Comparison of ENCODE assay signal across 19 cellular contexts in the genomic region with DNA sequence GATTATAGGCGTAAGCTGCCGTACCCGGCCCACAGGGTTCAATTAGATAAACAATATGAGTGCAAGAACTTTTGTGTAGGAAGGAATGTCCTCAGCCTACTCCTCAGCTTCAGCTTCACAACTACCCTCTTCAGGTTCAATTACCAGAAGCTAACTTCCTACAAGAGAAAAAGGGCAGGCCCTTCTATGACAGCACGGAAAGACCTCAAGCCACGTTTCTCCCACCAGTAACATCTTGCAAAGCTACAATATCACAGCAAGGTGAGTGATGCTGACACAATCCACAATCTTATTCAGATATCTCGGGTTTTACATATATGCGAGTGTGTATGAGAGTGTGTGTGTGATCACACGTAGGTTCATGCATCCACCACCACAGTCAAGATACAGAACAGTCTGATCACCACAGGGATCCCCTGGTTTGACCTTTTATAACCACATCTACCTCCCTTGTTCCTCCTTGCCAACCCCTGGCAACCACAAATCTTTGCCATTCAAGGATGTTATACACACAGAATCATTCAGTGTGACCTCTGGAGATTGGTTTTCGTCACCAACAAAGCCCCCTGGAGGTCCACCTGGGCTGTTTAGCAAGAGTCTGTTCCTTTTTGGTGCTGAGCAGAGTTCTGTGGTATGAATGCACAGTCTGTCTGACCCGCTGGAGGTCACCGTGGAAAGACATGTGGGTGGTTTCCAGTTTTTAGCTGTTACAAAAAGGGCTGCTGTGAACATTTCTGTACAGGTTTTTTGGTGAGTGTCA. TPM values are rescaled to one million over a fixed set of nuclear protein-coding genes. Genes with fewer than 3 reads are reported as not detected.
DNase-seq lines count a peak whose midpoint lies in the region; ATAC-seq, FAIRE-seq and TF ChIP-seq lines count a peak whose summit lies in the region.
"Had no signal": no experiment of that assay in that cellular context is flagged by ENCODE, and none has a peak within 500 bp of the region (broad histone marks: within the 10 kb centered on the region; RNA-seq: fewer than 3 reads in every experiment).

No MANE protein-coding gene starts in this region.

- peak; percentile 11 to 19 for ATAC-seq in CD4-positive, CD25-positive, alpha-beta regulatory T cell (ENCODE audit: low read depth in 2 of 2)
- ATAC-seq in GM18870 (IDR thresholded peaks at IDR 0.05; ENCODE audit: unreplicated experiment) = no peak
- no peak for ATAC-seq in HG02798 (IDR thresholded peaks at IDR 0.05; ENCODE audit: poor library complexity, unreplicated experiment)
- ATAC-seq in GM21390 (IDR thresholded peaks at IDR 0.05; ENCODE audit: unreplicated experiment) = no peak
- ATAC-seq: body of pancreas; naive thymus-derived CD4-positive, alpha-beta T cell had no signal

- H3K4me1 Mint-ChIP-seq in CD4-positive, CD25-positive, alpha-beta regulatory T cell = peaks cover 0 to 5% (median 3%) of the 10 kb centered on the region in 4 donors
- peaks cover 2% of the 10 kb centered on the region for H3K4me1 Mint-ChIP-seq in astrocyte (ENCODE audit: low read depth, unreplicated experiment)

- TSS peak; percentile 6 for BruUV-seq in OCI-LY7 (replicated peaks; lab: Mats Ljungman, UMichigan)

- H3K27ac Mint-ChIP-seq in CD4-positive, CD25-positive, alpha-beta regulatory T cell = peak overlapping the region in 2 of 3 donors; percentile 31 to 81
- no peak overlapping the region for H3K27ac Mint-ChIP-seq in astrocyte (ENCODE audit: unreplicated experiment)
- H3K27ac Mint-ChIP-seq: activated B cell treated with CpG ODN at 0.5 μM for 24 hours, progenitor cell of endocrine pancreas had no signal

- no peaks in the 10 kb centered on the region for H3K9me2 ChIP-seq in OCI-LY7 (ENCODE audit: insufficient read depth, low read length)

- no peaks in the 10 kb centered on the region for H3K9me3 Mint-ChIP-seq in CD4-positive, CD25-positive, alpha-beta regulatory T cell
- H3K9me3 Mint-ChIP-seq in astrocyte (ENCODE audit: unreplicated experiment) = no peaks in the 10 kb centered on the region
- H3K9me3 Mint-ChIP-seq: activated B cell treated with CpG ODN at 0.5 μM for 24 hours; naive thymus-derived CD4-positive, alpha-beta T cell had no signal

- FAIRE-seq in astrocyte (lab: Jason Lieb, UNC) = no peak

- H2AFZ ChIP-seq in OCI-LY7 (ENCODE audit: low read length) (no peak overlapping the region), astrocyte (ENCODE audit: low read depth, low read length) (no peak overlapping the region)

- H3K79me2 ChIP-seq in OCI-LY7 (ENCODE audit: insufficient read depth, low read depth, low read length) (no peaks in the 10 kb centered on the region), astrocyte (ENCODE audit: insufficient read depth, low read length) (peaks cover 5% of the 10 kb centered on the region)

- POLR2A ChIA-PET in OCI-LY7 (lab: Charles Lee) = no interaction called here

- CTCF ChIA-PET in OCI-LY7 (lab: Charles Lee; ENCODE audit: unreplicated experiment) = no interaction called here

- intact Hi-C loops in OCI-LY7 (cut with micrococcal nuclease; ENCODE audit: unreplicated experiment) = no loop called here

- no peak overlapping the region for H3K4me3 ChIP-seq in CD4-positive, CD25-positive, alpha-beta regulatory T cell (ENCODE audit: low read depth, low read length)
- H3K4me3 ChIP-seq in OCI-LY7 (ENCODE audit: low read depth, low read length, poor library complexity, severe bottlenecking) = no peak overlapping the region
- H3K4me3 ChIP-seq in astrocyte (ENCODE audit: insufficient read depth, low read depth, low read length) = no peak overlapping the region
- H3K4me3 ChIP-seq: body of pancreas had no signal

- no peak overlapping the region for H3K9ac ChIP-seq in astrocyte (ENCODE audit: low read length)

- peak in 1 of 3 donors; percentile 6 for DNase-seq in CD4-positive, CD25-positive, alpha-beta regulatory T cell
- no peak for DNase-seq in OCI-LY7 (ENCODE audit: low spot score)
- DNase-seq in astrocyte (ENCODE audit: low read depth) = peak; percentile 23
- peak; percentile 16 to 32 for DNase-seq in stimulated activated CD8-positive, alpha-beta memory T cell treated with anti-CD3 and anti-CD28 coated beads, Interleukin-15, amount 100 ng/mL, for 48 hours (ENCODE audit: low read depth in 2 of 2)
- no peak for DNase-seq in globus pallidus (ENCODE audit: low spot score)
- DNase-seq: activated B cell treated with CpG ODN at 0.5 μM for 24 hours; activated gamma-delta T cell; body of pancreas; GF-D8; HCEC 1CT; mammary epithelial cell; NCI-H1436 treated with DMSO at 0.1 percent for 48 hours; NK-92 treated with Interleukin-12 subunit alpha and Interleukin-12 subunit beta, amount 100 ng/mL, for 24 hours; T-helper 1 cell had no signal

- no peaks in the 10 kb centered on the region for H3K27me3 ChIP-seq in CD4-positive, CD25-positive, alpha-beta regulatory T cell (ENCODE audit: control insufficient read depth, insufficient read depth, low read length)
- H3K27me3 ChIP-seq in astrocyte (ENCODE audit: insufficient read depth, low read length) = no peaks in the 10 kb centered on the region
- H3K27me3 ChIP-seq: body of pancreas had no signal

- TF ChIP-seq CTCF in OCI-LY7 (conservative IDR thresholded peaks at IDR 0.05; ENCODE audit: low read length) (no peak), astrocyte (IDR thresholded peaks at IDR 0.05; ENCODE audit: insufficient read depth, low read depth, low read length) (no peak)

- no peak overlapping the region for H3K4me3 Mint-ChIP-seq in CD4-positive, CD25-positive, alpha-beta regulatory T cell
- no peak overlapping the region for H3K4me3 Mint-ChIP-seq in astrocyte (ENCODE audit: unreplicated experiment)
- H3K4me3 Mint-ChIP-seq: activated B cell treated with CpG ODN at 0.5 μM for 24 hours; naive thymus-derived CD4-positive, alpha-beta T cell had no signal

- H3K9me3 ChIP-seq in CD4-positive, CD25-positive, alpha-beta regulatory T cell (ENCODE audit: control insufficient read depth in 2 of 2, low read length in 2 of 2) = no peaks in the 10 kb centered on the region
- H3K9me3 ChIP-seq in OCI-LY7 (ENCODE audit: low read length) = no peaks in the 10 kb centered on the region
- no peaks in the 10 kb centered on the region for H3K9me3 ChIP-seq in astrocyte (ENCODE audit: insufficient read depth, low read depth, low read length)
- H3K9me3 ChIP-seq: body of pancreas had no signal

- H3K27ac ChIP-seq in CD4-positive, CD25-positive, alpha-beta regulatory T cell (ENCODE audit: insufficient read depth, low read length, poor library complexity, severe bottlenecking) = no peak overlapping the region
- H3K27ac ChIP-seq in OCI-LY7 (ENCODE audit: low read depth, low read length, poor library complexity, severe bottlenecking) = no peak overlapping the region
- H3K27ac ChIP-seq in astrocyte (ENCODE audit: low read depth, low read length) = no peak overlapping the region
- H3K27ac ChIP-seq: body of pancreas had no signal

- H4K20me1 ChIP-seq in OCI-LY7 (ENCODE audit: insufficient read depth, low read length) = no peaks in the 10 kb centered on the region
- H4K20me1 ChIP-seq in astrocyte (ENCODE audit: insufficient read depth, low read length) = peaks cover 5% of the 10 kb centered on the region

- no peaks in the 10 kb centered on the region for H3K27me3 Mint-ChIP-seq in CD4-positive, CD25-positive, alpha-beta regulatory T cell
- no peaks in the 10 kb centered on the region for H3K27me3 Mint-ChIP-seq in astrocyte (ENCODE audit: low read depth, unreplicated experiment)
- H3K27me3 Mint-ChIP-seq: activated B cell treated with CpG ODN at 0.5 μM for 24 hours; naive thymus-derived CD4-positive, alpha-beta T cell; progenitor cell of endocrine pancreas had no signal

- H3K36me3 ChIP-seq in CD4-positive, CD25-positive, alpha-beta regulatory T cell (ENCODE audit: control insufficient read depth, insufficient read depth, low read length) = peaks cover 35% of the 10 kb centered on the region
- H3K36me3 ChIP-seq in OCI-LY7 (ENCODE audit: insufficient read depth, low read length) (peaks cover 71% of the 10 kb centered on the region), astrocyte (ENCODE audit: insufficient read depth, low read length) (peaks cover 36% of the 10 kb centered on the region)

- peaks cover 43% of the 10 kb centered on the region for H3K36me3 Mint-ChIP-seq in CD4-positive, CD25-positive, alpha-beta regulatory T cell
- H3K36me3 Mint-ChIP-seq in astrocyte (ENCODE audit: low read depth, unreplicated experiment) = peaks cover 38% of the 10 kb centered on the region

- no peaks in the 10 kb centered on the region for H3K4me1 ChIP-seq in CD4-positive, CD25-positive, alpha-beta regulatory T cell (ENCODE audit: control insufficient read depth, insufficient read depth, low read length, poor library complexity, severe bottlenecking)
- H3K4me1 ChIP-seq in OCI-LY7 (ENCODE audit: insufficient read depth, low read length, poor library complexity, severe bottlenecking) (no peaks in the 10 kb centered on the region), astrocyte (ENCODE audit: insufficient read depth, low read length) (no peaks in the 10 kb centered on the region)
- H3K4me1 ChIP-seq: body of pancreas had no signal

- no peak overlapping the region for H3K4me2 ChIP-seq in OCI-LY7 (ENCODE audit: low read length)
- no peak overlapping the region for H3K4me2 ChIP-seq in astrocyte (ENCODE audit: low read length)

RNA-seq across cellular contexts. Expression of a gene that starts 38.3 kb away (rescaled TPM):
- total RNA-seq in CD4-positive, CD25-positive, alpha-beta regulatory T cell = 9.2 TPM
- polyA plus RNA-seq in CD4-positive, CD25-positive, alpha-beta regulatory T cell = 1 to 10 TPM; 3.8 to 5.9 (median 5.4) TPM
- total RNA-seq in OCI-LY7 (2014; rRNA removed; shearing (Covaris generic)) = 12.6 and 12.7 TPM in 2 replicates
- total RNA-seq in OCI-LY7 (2022) (10.3 and 12.0 TPM in 2 replicates), astrocyte (11.3 and 14.1 TPM in 2 replicates)

Comparison
In these comparisons a context has a peak if more than half of its experiments do, and no peak if none do; other contexts are left out.
1. ATAC-seq: peak in CD4-positive, CD25-positive, alpha-beta regulatory T cell (2 of 2); none in GM18870 (single experiment), HG02798 (single experiment) and GM21390 (single experiment).
2. DNase-seq: peak in astrocyte (single experiment) and stimulated activated CD8-positive, alpha-beta memory T cell treated with anti-CD3 and anti-CD28 coated beads, Interleukin-15, amount 100 ng/mL, for 48 hours (2 of 2); none in OCI-LY7 (single experiment) and globus pallidus (single experiment).